Comparison of ENCODE assay signal across 17 cellular contexts in the genomic region with DNA sequence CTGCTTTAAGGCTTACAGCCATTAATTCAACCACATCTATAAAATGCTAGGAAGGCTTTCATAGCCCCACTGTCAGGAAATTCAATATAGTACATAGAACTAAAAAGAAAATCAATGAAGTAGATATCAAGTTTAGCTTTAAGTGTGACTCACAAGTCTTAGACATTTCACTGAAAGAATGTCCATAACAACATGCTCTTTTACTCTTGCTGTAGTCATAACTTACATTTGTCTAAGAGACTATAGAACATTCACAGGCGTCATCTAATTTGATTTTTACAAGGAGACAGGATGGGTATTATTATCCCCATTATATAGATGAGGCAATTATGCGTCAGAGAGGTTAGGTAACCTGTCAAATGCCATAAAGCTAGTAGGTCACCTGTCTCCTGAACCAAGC.
"Had no signal": no experiment of that assay in that cellular context is flagged by ENCODE, and none has a peak within 500 bp of the region (broad histone marks: within the 10 kb centered on the region; RNA-seq: fewer than 3 reads in every experiment).

No MANE protein-coding gene starts in this region.

- ATAC-seq: Panc1, SK-N-SH treated with all-trans-retinoic acid at 6 μM for 48 hours had no signal

- H3K4me1 ChIP-seq: SJCRH30 had no signal

- H3K27ac ChIP-seq: RWPE1, SJCRH30 had no signal

- H3K4me3 ChIP-seq: MG63, SJCRH30 had no signal

- H3K27me3 ChIP-seq: MG63, SJCRH30 had no signal

- H3K9me3 ChIP-seq: MG63, SJCRH30 had no signal

- H3K36me3 ChIP-seq: SJCRH30 had no signal

- DNase-seq: Karpas-422, KG1, MG63, NCI-H1092, NCI-H1436, NCI-H187, NCI-H2029, NCI-H2081 treated with DMSO at 0.1 percent for 48 hours, NCI-H2171, NCI-H524 treated with DMSO at 0.1 percent for 48 hours, NCI-H774, SHP77 treated with DMSO at 0.1 percent for 48 hours, SJCRH30, T-helper 1 cell had no signal
